13 cellular contexts compared by ENCODE assay signal in genomic region chr7:148711191-148712102, GRCh38. TPM values are rescaled to one million over a fixed set of nuclear protein-coding genes. Genes with fewer than 3 reads are reported as not detected.
DNase-seq lines count a peak whose midpoint lies in the region; ATAC-seq and TF ChIP-seq lines count a peak whose summit lies in the region.
"Had no signal": no experiment of that assay in that cellular context is flagged by ENCODE, and none has a peak within 500 bp of the region (broad histone marks: within the 10 kb centered on the region; RNA-seq: fewer than 3 reads in every experiment).

No MANE protein-coding gene starts in this region.

- peak; percentile 44 to 64 for ATAC-seq in activated T-cell treated with anti-CD3 and anti-CD28 coated beads, Interleukin-2, amount 50 U/mL, for 72 hours (replicated peaks in 1 of 2)
- ATAC-seq in HG02642 (IDR thresholded peaks at IDR 0.05; ENCODE audit: poor library complexity, unreplicated experiment) = peak; percentile 50
- no peak for ATAC-seq in GM21619 (IDR thresholded peaks at IDR 0.05; ENCODE audit: unreplicated experiment)
- ATAC-seq in GM19035 (IDR thresholded peaks at IDR 0.05; ENCODE audit: unreplicated experiment) = no peak
- ATAC-seq: gastroesophageal sphincter had no signal

- H3K4me1 ChIP-seq in PC-9 (replicated peaks; ENCODE audit: insufficient read depth) (peaks cover 25% of the 10 kb centered on the region), neural progenitor cell (peaks cover 20% of the 10 kb centered on the region)

- H4K20me1 ChIP-seq in PC-9 (ENCODE audit: insufficient read depth) (peaks cover 89% of the 10 kb centered on the region), neural progenitor cell (ENCODE audit: low read depth) (peaks cover 60% of the 10 kb centered on the region)

- 0 out of 2 replicates have a peak overlapping the region, but pooled peaks have one; percentile 0 for H3K27ac ChIP-seq in PC-9
- H3K27ac ChIP-seq in neural progenitor cell = peak overlapping the region; percentile 51
- H3K27ac ChIP-seq: gastroesophageal sphincter had no signal

- H3K27me3 ChIP-seq in PC-9 (ENCODE audit: insufficient read depth, low read depth) (no peaks in the 10 kb centered on the region), neural progenitor cell (no peaks in the 10 kb centered on the region)
- H3K27me3 ChIP-seq: gastroesophageal sphincter had no signal

- peaks cover 17% of the 10 kb centered on the region; the same call in 1 of the 2 replicates for H3F3A ChIP-seq in PC-9 (ENCODE audit: insufficient read depth, low read depth)
- peaks cover 10% of the 10 kb centered on the region for H3F3A ChIP-seq in neural progenitor cell (ENCODE audit: low read depth)

- H3K9me3 ChIP-seq in PC-9 (ENCODE audit: insufficient read depth, low read depth) = no peaks in the 10 kb centered on the region; the same call in 1 of the 2 replicates
- no peaks in the 10 kb centered on the region for H3K9me3 ChIP-seq in neural progenitor cell (ENCODE audit: low read depth)
- H3K9me3 ChIP-seq: gastroesophageal sphincter had no signal

- H3K4me2 ChIP-seq in PC-9 (no peak overlapping the region), neural progenitor cell (no peak overlapping the region)

- BruUV-seq in PC-9 (replicated peaks; lab: Mats Ljungman, UMichigan) = no TSS peak

- intact Hi-C loops in PC-9 (cut with micrococcal nuclease; ENCODE audit: unreplicated experiment) = no loop called here

- POLR2A ChIA-PET in PC-9 (lab: Charles Lee; ENCODE audit: unreplicated experiment) = no interaction called here

- H3K27me3 Mint-ChIP-seq in activated T-cell treated with anti-CD3 and anti-CD28 coated beads, Interleukin-2, amount 50 U/mL, for 72 hours (ENCODE audit: low read depth) = no peaks in the 10 kb centered on the region
- no peaks in the 10 kb centered on the region for H3K27me3 Mint-ChIP-seq in neural progenitor cell (ENCODE audit: insufficient read depth, low read depth)

- H3K36me3 Mint-ChIP-seq in activated T-cell treated with anti-CD3 and anti-CD28 coated beads, Interleukin-2, amount 50 U/mL, for 72 hours (ENCODE audit: insufficient read depth in 2 of 2) = peaks cover 0 to 1% of the 10 kb centered on the region in 2 donors
- peaks cover 64% of the 10 kb centered on the region for H3K36me3 Mint-ChIP-seq in neural progenitor cell

- no peak overlapping the region for H2AFZ ChIP-seq in PC-9
- H2AFZ ChIP-seq in neural progenitor cell (replicated peaks) = no peak overlapping the region

- H3K4me1 Mint-ChIP-seq in activated T-cell treated with anti-CD3 and anti-CD28 coated beads, Interleukin-2, amount 50 U/mL, for 72 hours (ENCODE audit: low read depth) = peaks cover 87% of the 10 kb centered on the region
- peaks cover 4% of the 10 kb centered on the region for H3K4me1 Mint-ChIP-seq in neural progenitor cell

- CTCF ChIA-PET in PC-9 (lab: Charles Lee) = no interaction called here

- H3K36me3 ChIP-seq in PC-9 (ENCODE audit: low read depth) (peaks cover 16% of the 10 kb centered on the region; the same call in 1 of the 2 replicates), neural progenitor cell (no peaks in the 10 kb centered on the region)
- H3K36me3 ChIP-seq: gastroesophageal sphincter had no signal

- H3K9me2 ChIP-seq in PC-9 (ENCODE audit: insufficient read depth) = no peaks in the 10 kb centered on the region

- H3K4me3 Mint-ChIP-seq in activated T-cell treated with anti-CD3 and anti-CD28 coated beads, Interleukin-2, amount 50 U/mL, for 72 hours = peak overlapping the region; percentile 44 to 56
- no peak overlapping the region for H3K4me3 Mint-ChIP-seq in neural progenitor cell
- H3K4me3 Mint-ChIP-seq: T-helper 1 cell treated with Interleukin-12 subunit alpha and Interleukin-12 subunit beta and Interleukin-4 antibody, amounts not matched to agents 30 μg/mL and 1 μg/mL, for 36 hours had no signal

- peak in 1 of 2 donors; percentile 23 for DNase-seq in activated T-cell treated with anti-CD3 and anti-CD28 coated beads, Interleukin-2, amount 50 U/mL, for 72 hours
- no peak for DNase-seq in activated T-cell treated with anti-CD3 and anti-CD28 coated beads, Interleukin-2, amount 50 U/mL, for 48 hours
- DNase-seq in PC-9 (no peak), neural progenitor cell (ENCODE audit: low spot score) (no peak)
- no peak for DNase-seq in effector CD4-positive, alpha-beta T cell
- DNase-seq: amygdala, NCI-H187, nucleus accumbens had no signal

- H3K9me3 Mint-ChIP-seq in activated T-cell treated with anti-CD3 and anti-CD28 coated beads, Interleukin-2, amount 50 U/mL, for 72 hours = no peaks in the 10 kb centered on the region
- H3K9me3 Mint-ChIP-seq in neural progenitor cell = peaks cover 42% of the 10 kb centered on the region

- H3K79me2 ChIP-seq in PC-9 (ENCODE audit: low read depth) = peaks cover 99% of the 10 kb centered on the region
- peaks cover 100% of the 10 kb centered on the region for H3K79me2 ChIP-seq in neural progenitor cell (ENCODE audit: low read depth)

- H3K4me3 ChIP-seq in PC-9 (no peak overlapping the region), neural progenitor cell (no peak overlapping the region)
- H3K4me3 ChIP-seq: gastroesophageal sphincter had no signal

- peak overlapping the region; percentile 51 for H3K27ac Mint-ChIP-seq in activated T-cell treated with anti-CD3 and anti-CD28 coated beads, Interleukin-2, amount 50 U/mL, for 72 hours
- no peak overlapping the region for H3K27ac Mint-ChIP-seq in neural progenitor cell
- H3K27ac Mint-ChIP-seq: T-helper 1 cell treated with Interleukin-12 subunit alpha and Interleukin-12 subunit beta and Interleukin-4 antibody, amounts not matched to agents 30 μg/mL and 1 μg/mL, for 36 hours had no signal

- TF ChIP-seq CTCF in PC-9 (conservative IDR thresholded peaks at IDR 0.05) (no peak), neural progenitor cell (IDR thresholded peaks at IDR 0.05) (no peak)

- H3K9ac ChIP-seq in neural progenitor cell = no peak overlapping the region

RNA-seq across cellular contexts. Expression of gene CUL1, which starts 12.7 kb away (rescaled TPM):
- total RNA-seq in activated T-cell treated with anti-CD3 and anti-CD28 coated beads, Interleukin-2, amount 50 U/mL, for 72 hours = 10 to 100 TPM; 66.6 to 68.6 TPM
- total RNA-seq in PC-9 (2021) (54.7 and 78.3 TPM in 2 replicates), neural progenitor cell (ENCODE audit: low replicate concordance) (74.2 and 89.3 TPM in 2 replicates)

Comparison
In these comparisons a context has a peak if more than half of its experiments do, and no peak if none do; other contexts are left out.
1. ATAC-seq: peak in activated T-cell treated with anti-CD3 and anti-CD28 coated beads, Interleukin-2, amount 50 U/mL, for 72 hours (2 of 2) and HG02642 (single experiment); none in GM21619 (single experiment) and GM19035 (single experiment).